9 cellular contexts compared by ENCODE assay signal in genomic region chr10:89413398-89413912, GRCh38. TPM values are rescaled to one million over a fixed set of nuclear protein-coding genes. Genes with fewer than 3 reads are reported as not detected.
DNase-seq lines count a peak whose midpoint lies in the region; ATAC-seq and TF ChIP-seq lines count a peak whose summit lies in the region.
"Had no signal": no experiment of that assay in that cellular context is flagged by ENCODE, and none has a peak within 500 bp of the region (broad histone marks: within the 10 kb centered on the region; RNA-seq: fewer than 3 reads in every experiment).

No MANE protein-coding gene starts in this region.

- H3K9me3 Mint-ChIP-seq in nephron progenitor cell: peaks cover 11% of the 10 kb centered on the region

- H3K36me3 Mint-ChIP-seq in nephron progenitor cell (ENCODE audit: low read depth): peaks cover 44% of the 10 kb centered on the region

- CTCF ChIA-PET in AG04450 (lab: Charles Lee): interaction anchor here (0.6 to 1.5 kb wide), 4 partner anchors 44 to 314 kb away, joined by 4 to 7 read pairs (median 4); no protein-coding TSS in a partner anchor

- DNase-seq in AG04450 (ENCODE audit: low read depth, low spot score) (no peak), Karpas-422 (no peak), choroid plexus epithelial cell (ENCODE audit: low read depth) (no peak), nephron progenitor cell (no peak), putamen (ENCODE audit: low spot score) (no peak), posterior vena cava (ENCODE audit: low spot score) (no peak)

- no peaks in the 10 kb centered on the region for H3K79me2 ChIP-seq in Karpas-422 (ENCODE audit: low read length)

- no peaks in the 10 kb centered on the region for H4K20me1 ChIP-seq in Karpas-422 (ENCODE audit: insufficient read depth, low read depth, low read length)

- H3K4me3 ChIP-seq in AG04450 (ENCODE audit: low read depth, low read length) (peak overlapping the region; percentile 76), Karpas-422 (ENCODE audit: low read length) (peak overlapping the region; percentile 76; the same call in 1 of the 2 replicates), choroid plexus epithelial cell (ENCODE audit: low read depth, low read length) (peak overlapping the region; percentile 81)

- no peak overlapping the region for H2AFZ ChIP-seq in Karpas-422 (ENCODE audit: low read length)

- H3K27me3 ChIP-seq in AG04450 (ENCODE audit: control insufficient read depth, insufficient read depth, low read length) (no peaks in the 10 kb centered on the region), Karpas-422 (ENCODE audit: low read length) (no peaks in the 10 kb centered on the region)

- peaks cover 12% of the 10 kb centered on the region for H3K27me3 Mint-ChIP-seq in nephron progenitor cell (ENCODE audit: low read depth, poor library complexity)

- H3K27ac ChIP-seq in AG04450 (ENCODE audit: low read depth, low read length) (no peak overlapping the region), Karpas-422 (ENCODE audit: low read length) (no peak overlapping the region)

- no peaks in the 10 kb centered on the region for H3K36me3 ChIP-seq in Karpas-422 (ENCODE audit: insufficient read depth, low read length)

- H3K9me2 ChIP-seq in Karpas-422 (replicated peaks; ENCODE audit: insufficient read depth, low read length): no peaks in the 10 kb centered on the region

- H3K27ac Mint-ChIP-seq in nephron progenitor cell: no peak overlapping the region

- H3K4me1 ChIP-seq in Karpas-422 (ENCODE audit: low read length): peaks cover 3% of the 10 kb centered on the region

- POLR2A ChIA-PET in AG04450 (lab: Yijun Ruan, JAX): interaction anchor here (1.0 to 1.3 kb wide), 2 partner anchors 20 to 21 kb away, joined by 3 to 6 read pairs; no protein-coding TSS in a partner anchor

- peak overlapping the region; percentile 77 for H3K4me2 ChIP-seq in Karpas-422 (ENCODE audit: low read depth, low read length, poor library complexity, severe bottlenecking)

- no peak overlapping the region; the same call in 1 of the 2 replicates for H3K9ac ChIP-seq in Karpas-422 (ENCODE audit: low read length)

- ATAC-seq in GM21529 (IDR thresholded peaks at IDR 0.05; ENCODE audit: unreplicated experiment): no peak
- no peak for ATAC-seq in HG03439 (IDR thresholded peaks at IDR 0.05; ENCODE audit: unreplicated experiment)

- peaks cover 3% of the 10 kb centered on the region for H3K9me3 ChIP-seq in AG04450 (ENCODE audit: control insufficient read depth, insufficient read depth, low read length)
- no peaks in the 10 kb centered on the region for H3K9me3 ChIP-seq in Karpas-422 (ENCODE audit: low read length)

- TF ChIP-seq CTCF in AG04450 (IDR thresholded peaks at IDR 0.05; ENCODE audit: low read depth, low read length) (no peak), choroid plexus epithelial cell (conservative IDR thresholded peaks at IDR 0.05; ENCODE audit: low read depth, low read length) (no peak), nephron progenitor cell (IDR thresholded peaks at IDR 0.05) (no peak)

- H3K4me3 Mint-ChIP-seq in nephron progenitor cell: peak overlapping the region; percentile 91

- H3K4me1 Mint-ChIP-seq in nephron progenitor cell: peaks cover 16% of the 10 kb centered on the region

- intact Hi-C loops in posterior vena cava (cut with DNase I): no loop called here

RNA-seq across cellular contexts. Expression of gene IFIT5, which starts 0.9 kb away (rescaled TPM):
- polyA plus RNA-seq in AG04450 (2011; rRNA removed): 11.2 and 14.9 TPM in 2 replicates
- 7.9 and 12.5 TPM in 2 replicates for polyA minus RNA-seq in AG04450 (2011; rRNA and poly(A)+ RNA removed)
- total RNA-seq in Karpas-422 (2014; rRNA removed; shearing (Covaris generic); ENCODE audit: low replicate concordance): 0.29 and 0.30 TPM in 2 replicates
- 10 to 100 TPM; 22.4 to 23.2 TPM for total RNA-seq in posterior vena cava

RNA-seq across cellular contexts. Expression of gene IFIT1, which starts 21.0 kb away (rescaled TPM):
- polyA plus RNA-seq in AG04450 (2011; rRNA removed): 24.3 and 32.8 TPM in 2 replicates
- 8.0 and 13.1 TPM in 2 replicates for polyA minus RNA-seq in AG04450 (2011; rRNA and poly(A)+ RNA removed)
- 0.18 and 0.30 TPM in 2 replicates for total RNA-seq in Karpas-422 (2014; rRNA removed; shearing (Covaris generic); ENCODE audit: low replicate concordance)
- 10 to 100 TPM in 1 of 2 donors, 1 to 10 TPM in 1; 9.8 to 13.8 TPM for total RNA-seq in posterior vena cava

RNA-seq across cellular contexts. Expression of gene IFIT1B, which starts 35.6 kb away (rescaled TPM):
- polyA plus RNA-seq in AG04450 (2011; rRNA removed): not detected in 2 replicates
- not detected in 2 replicates for polyA minus RNA-seq in AG04450 (2011; rRNA and poly(A)+ RNA removed)
- 0.78 TPM in 1 of 2 replicates, not detected in the other for total RNA-seq in Karpas-422 (2014; rRNA removed; shearing (Covaris generic); ENCODE audit: low replicate concordance)
- 1 to 10 TPM in 1 of 2 donors, under 1 TPM in 1; 0.14 to 1.1 TPM for total RNA-seq in posterior vena cava
- total RNA-seq: mucosa of gallbladder had no signal

Comparison
In these comparisons a context has a peak if more than half of its experiments do, and no peak if none do; other contexts are left out.
1. RNA of gene IFIT5, which starts 0.9 kb away (total RNA-seq): 22.4 to 23.2 TPM in posterior vena cava; 0.29 to 0.30 TPM in Karpas-422; every median in the first group is over 10 times any median in the second.
2. Peak in every context shown above with its lines, with median percentiles within 50 percentile points of each other: H3K4me3 ChIP-seq.